Comparison of ENCODE assay signal across 10 cellular contexts in genomic region chr10:11886851-11887250, GRCh38.
A peak's percentile ranks its signal among the peaks of the same experiment; 100 is the strongest.
DNase-seq lines count a peak whose midpoint lies in the region; ATAC-seq and TF ChIP-seq lines count a peak whose summit lies in the region.
"Had no signal": no experiment of that assay in that cellular context is flagged by ENCODE, and none has a peak within 500 bp of the region (broad histone marks: within the 10 kb centered on the region; RNA-seq: fewer than 3 reads in every experiment).

No MANE protein-coding gene starts in this region.

- H3K27ac ChIP-seq in RWPE1, result peak overlapping the region; percentile 95

- H3K36me3 ChIP-seq in GM06990 (ENCODE audit: control insufficient read depth, insufficient read depth, low read length) (no peaks in the 10 kb centered on the region), Caco-2 (ENCODE audit: control insufficient read depth, insufficient read depth, low read length) (no peaks in the 10 kb centered on the region)

- TF ChIP-seq CTCF in GM06990 (IDR thresholded peaks at IDR 0.05; ENCODE audit: insufficient read depth, low read length, poor library complexity, severe bottlenecking) (no peak), RWPE1 (conservative IDR thresholded peaks at IDR 0.05; ENCODE audit: low read depth) (no peak), Caco-2 (IDR thresholded peaks at IDR 0.05; ENCODE audit: insufficient read depth in 1 of 2, low read depth in 1 of 2, low read length in 1 of 2, severe bottlenecking in 1 of 2, unreplicated experiment in 1 of 2) (no peak)

- intact Hi-C loops in Caco-2 (cut with micrococcal nuclease; ENCODE audit: unreplicated experiment), result no loop called here

- H3K9me3 Mint-ChIP-seq in memory B cell (no peaks in the 10 kb centered on the region), Caco-2 (ENCODE audit: unreplicated experiment) (no peaks in the 10 kb centered on the region)
- H3K9me3 Mint-ChIP-seq: activated naive CD8-positive, alpha-beta T cell treated with anti-CD3 and anti-CD28 coated beads, Interleukin-2, amount 50 U/mL, for 24 hours had no signal

- peak overlapping the region; percentile 21 for H3K4me3 Mint-ChIP-seq in memory B cell
- no peak overlapping the region for H3K4me3 Mint-ChIP-seq in Caco-2 (ENCODE audit: unreplicated experiment)
- H3K4me3 Mint-ChIP-seq: activated naive CD8-positive, alpha-beta T cell treated with anti-CD3 and anti-CD28 coated beads, Interleukin-2, amount 50 U/mL, for 24 hours had no signal

- H3K27ac Mint-ChIP-seq in memory B cell, result no peak overlapping the region
- H3K27ac Mint-ChIP-seq in Caco-2 (ENCODE audit: unreplicated experiment), result no peak overlapping the region
- H3K27ac Mint-ChIP-seq: activated naive CD8-positive, alpha-beta T cell treated with anti-CD3 and anti-CD28 coated beads, Interleukin-2, amount 50 U/mL, for 24 hours had no signal

- no peak overlapping the region for H3K4me3 ChIP-seq in GM06990 (replicated peaks; ENCODE audit: low read depth, low read length)
- H3K4me3 ChIP-seq in Caco-2 (ENCODE audit: low read depth, low read length), result no peak overlapping the region

- peaks cover 13% of the 10 kb centered on the region for H3K4me1 ChIP-seq in Caco-2

- DNase-seq in GM06990 (ENCODE audit: extremely low read depth, insufficient read length), result peak; percentile 78
- DNase-seq in RWPE1 (ENCODE audit: low spot score), result peak; percentile 32
- peak in 1 of 2 donors; percentile 16 for DNase-seq in memory B cell (ENCODE audit: low spot score in 2 of 2)
- DNase-seq in Caco-2, result no peak
- DNase-seq in NCI-H1092 (lab: John Stamatoyannopoulos, UW), result no peak
- DNase-seq in CD1c-positive myeloid dendritic cell (ENCODE audit: extremely low spot score), result no peak
- DNase-seq: activated naive CD8-positive, alpha-beta T cell treated with anti-CD3 and anti-CD28 coated beads, Interleukin-2, amount 50 U/mL, for 24 hours; DMS79 treated with DMSO at 0.1 percent for 48 hours had no signal

- POLR2A ChIA-PET in RWPE1 (lab: Yijun Ruan, JAX; ENCODE audit: low non-redundant PET) (no interaction called here), Caco-2 (lab: Charles Lee) (interaction anchor here (1.8 kb wide), 1 partner anchor 11 kb away, joined by 10 read pairs; no protein-coding TSS in a partner anchor)

- H3K36me3 Mint-ChIP-seq in memory B cell, result no peaks in the 10 kb centered on the region
- no peaks in the 10 kb centered on the region for H3K36me3 Mint-ChIP-seq in Caco-2 (ENCODE audit: insufficient read depth, unreplicated experiment)

- H3K27me3 Mint-ChIP-seq in memory B cell, result no peaks in the 10 kb centered on the region
- H3K27me3 Mint-ChIP-seq in Caco-2 (ENCODE audit: insufficient read depth, unreplicated experiment), result no peaks in the 10 kb centered on the region
- H3K27me3 Mint-ChIP-seq: activated naive CD8-positive, alpha-beta T cell treated with anti-CD3 and anti-CD28 coated beads, Interleukin-2, amount 50 U/mL, for 24 hours had no signal

- CTCF ChIA-PET in RWPE1 (lab: Yijun Ruan, JAX), result interaction anchor here (2.4 kb wide), 1 partner anchor 11 kb away, joined by 9 read pairs; no protein-coding TSS in a partner anchor
- CTCF ChIA-PET in Caco-2 (lab: Charles Lee), result interaction anchor here (1.6 kb wide), 1 partner anchor 11 kb away, joined by 3 read pairs; no protein-coding TSS in a partner anchor

- H3K9me3 ChIP-seq in Caco-2, result no peaks in the 10 kb centered on the region

- ATAC-seq in GM21723 (IDR thresholded peaks at IDR 0.05; ENCODE audit: unreplicated experiment) (peak; percentile 72), memory B cell (ENCODE audit: low read depth) (peak; percentile 88), GM19035 (IDR thresholded peaks at IDR 0.05; ENCODE audit: unreplicated experiment) (no peak)
- ATAC-seq: activated naive CD8-positive, alpha-beta T cell treated with anti-CD3 and anti-CD28 coated beads, Interleukin-2, amount 50 U/mL, for 24 hours had no signal

- H3K4me1 Mint-ChIP-seq in memory B cell (peaks cover 2% of the 10 kb centered on the region), Caco-2 (ENCODE audit: low read depth, unreplicated experiment) (peaks cover 9% of the 10 kb centered on the region)

- H3K27me3 ChIP-seq in GM06990 (replicated peaks; ENCODE audit: control insufficient read depth, insufficient read depth, low read length), result no peaks in the 10 kb centered on the region
- no peaks in the 10 kb centered on the region for H3K27me3 ChIP-seq in Caco-2 (replicated peaks; ENCODE audit: control insufficient read depth, insufficient read depth, low read length)

- BruUV-seq in Caco-2 (replicated peaks; lab: Mats Ljungman, UMichigan), result no TSS peak

Comparison
In these comparisons a context has a peak if more than half of its experiments do, and no peak if none do; other contexts are left out.
1. DNase-seq: peak in GM06990 (single experiment) and RWPE1 (single experiment); none in Caco-2 (0 of 2), NCI-H1092 (single experiment) and CD1c-positive myeloid dendritic cell (single experiment).